ENCODE assay signal across 1 cellular context in the genomic region with DNA sequence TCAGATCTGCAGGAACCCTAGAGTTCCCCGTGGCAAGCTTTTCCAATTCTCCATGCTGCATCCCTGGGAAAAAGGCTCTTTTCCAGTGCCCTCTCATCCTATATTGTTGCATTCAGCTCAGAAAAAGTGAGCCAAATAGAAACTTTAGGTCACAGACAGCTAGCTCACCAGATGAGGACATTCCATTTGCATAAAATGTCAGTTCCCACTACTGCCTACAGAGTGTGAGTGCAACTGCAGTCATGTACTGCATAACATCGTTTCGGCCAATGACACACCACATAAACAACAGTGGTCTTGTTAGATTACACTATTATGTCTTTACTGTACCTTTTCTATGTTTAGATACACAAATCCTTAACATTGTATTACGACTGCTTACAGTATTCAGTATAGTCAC.
TF ChIP-seq lines count a peak whose summit lies in the region.

No MANE protein-coding gene starts in this region.

TF ChIP-seq in GM23338, 12 proteins besides CTCF, POLR2A, EP300 and RAD21 (continued from another document):
- TF ChIP-seq JUNB (IDR thresholded peaks at IDR 0.05; ENCODE audit: unreplicated experiment), result no peak
- no peak for TF ChIP-seq ZNF331 (CRISPR knock-in tag; IDR thresholded peaks at IDR 0.05; ENCODE audit: low read depth)
